Comparison of ENCODE assay signal across 1 cellular context in genomic region chr22:50293441-50294318, GRCh38.
TF ChIP-seq lines count a peak whose summit lies in the region.

No MANE protein-coding gene starts in this region.

TF ChIP-seq in HepG2, 621 proteins besides CTCF, POLR2A, EP300 and RAD21 (continued from another document and continues in another):
- TF ChIP-seq, protein P1, sequence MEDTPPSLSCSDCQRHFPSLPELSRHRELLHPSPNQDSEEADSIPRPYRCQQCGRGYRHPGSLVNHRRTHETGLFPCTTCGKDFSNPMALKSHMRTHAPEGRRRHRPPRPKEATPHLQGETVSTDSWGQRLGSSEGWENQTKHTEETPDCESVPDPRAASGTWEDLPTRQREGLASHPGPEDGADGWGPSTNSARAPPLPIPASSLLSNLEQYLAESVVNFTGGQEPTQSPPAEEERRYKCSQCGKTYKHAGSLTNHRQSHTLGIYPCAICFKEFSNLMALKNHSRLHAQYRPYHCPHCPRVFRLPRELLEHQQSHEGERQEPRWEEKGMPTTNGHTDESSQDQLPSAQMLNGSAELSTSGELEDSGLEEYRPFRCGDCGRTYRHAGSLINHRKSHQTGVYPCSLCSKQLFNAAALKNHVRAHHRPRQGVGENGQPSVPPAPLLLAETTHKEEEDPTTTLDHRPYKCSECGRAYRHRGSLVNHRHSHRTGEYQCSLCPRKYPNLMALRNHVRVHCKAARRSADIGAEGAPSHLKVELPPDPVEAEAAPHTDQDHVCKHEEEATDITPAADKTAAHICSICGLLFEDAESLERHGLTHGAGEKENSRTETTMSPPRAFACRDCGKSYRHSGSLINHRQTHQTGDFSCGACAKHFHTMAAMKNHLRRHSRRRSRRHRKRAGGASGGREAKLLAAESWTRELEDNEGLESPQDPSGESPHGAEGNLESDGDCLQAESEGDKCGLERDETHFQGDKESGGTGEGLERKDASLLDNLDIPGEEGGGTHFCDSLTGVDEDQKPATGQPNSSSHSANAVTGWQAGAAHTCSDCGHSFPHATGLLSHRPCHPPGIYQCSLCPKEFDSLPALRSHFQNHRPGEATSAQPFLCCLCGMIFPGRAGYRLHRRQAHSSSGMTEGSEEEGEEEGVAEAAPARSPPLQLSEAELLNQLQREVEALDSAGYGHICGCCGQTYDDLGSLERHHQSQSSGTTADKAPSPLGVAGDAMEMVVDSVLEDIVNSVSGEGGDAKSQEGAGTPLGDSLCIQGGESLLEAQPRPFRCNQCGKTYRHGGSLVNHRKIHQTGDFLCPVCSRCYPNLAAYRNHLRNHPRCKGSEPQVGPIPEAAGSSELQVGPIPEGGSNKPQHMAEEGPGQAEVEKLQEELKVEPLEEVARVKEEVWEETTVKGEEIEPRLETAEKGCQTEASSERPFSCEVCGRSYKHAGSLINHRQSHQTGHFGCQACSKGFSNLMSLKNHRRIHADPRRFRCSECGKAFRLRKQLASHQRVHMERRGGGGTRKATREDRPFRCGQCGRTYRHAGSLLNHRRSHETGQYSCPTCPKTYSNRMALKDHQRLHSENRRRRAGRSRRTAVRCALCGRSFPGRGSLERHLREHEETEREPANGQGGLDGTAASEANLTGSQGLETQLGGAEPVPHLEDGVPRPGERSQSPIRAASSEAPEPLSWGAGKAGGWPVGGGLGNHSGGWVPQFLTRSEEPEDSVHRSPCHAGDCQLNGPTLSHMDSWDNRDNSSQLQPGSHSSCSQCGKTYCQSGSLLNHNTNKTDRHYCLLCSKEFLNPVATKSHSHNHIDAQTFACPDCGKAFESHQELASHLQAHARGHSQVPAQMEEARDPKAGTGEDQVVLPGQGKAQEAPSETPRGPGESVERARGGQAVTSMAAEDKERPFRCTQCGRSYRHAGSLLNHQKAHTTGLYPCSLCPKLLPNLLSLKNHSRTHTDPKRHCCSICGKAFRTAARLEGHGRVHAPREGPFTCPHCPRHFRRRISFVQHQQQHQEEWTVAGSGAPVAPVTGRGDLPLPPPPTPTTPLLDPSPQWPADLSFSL (CRISPR knock-in tag; IDR thresholded peaks at IDR 0.05): peak; percentile 47; the same call in 1 of the 2 replicates
- TF ChIP-seq RFXANK (CRISPR knock-in tag; IDR thresholded peaks at IDR 0.05) (peak; percentile 40; the same call in 1 of the 2 replicates), XRCC5 (optimal IDR thresholded peaks at IDR 0.05; ENCODE audit: low read length) (peak; percentile 73), ZFY (CRISPR knock-in tag; IDR thresholded peaks at IDR 0.05) (peak; percentile 94), RARA (CRISPR knock-in tag; IDR thresholded peaks at IDR 0.05) (peak; percentile 84), YEATS2 (CRISPR knock-in tag; IDR thresholded peaks at IDR 0.05; ENCODE audit: borderline replicate concordance) (peak; percentile 67; the same call in 1 of the 2 replicates), ZNF138 (CRISPR knock-in tag; IDR thresholded peaks at IDR 0.05; ENCODE audit: low read depth) (no peak), ARNTL (CRISPR knock-in tag; IDR thresholded peaks at IDR 0.05) (0 out of 2 replicates have a peak, but pooled peaks have one; percentile 32), NPAS2 (CRISPR knock-in tag; IDR thresholded peaks at IDR 0.05; ENCODE audit: borderline replicate concordance) (no peak), ZFP90 (CRISPR knock-in tag; IDR thresholded peaks at IDR 0.05; ENCODE audit: borderline replicate concordance) (peak; percentile 91; the same call in 1 of the 2 replicates), ZNF263 (CRISPR knock-in tag; IDR thresholded peaks at IDR 0.05) (no peak), MZF1 (CRISPR knock-in tag; IDR thresholded peaks at IDR 0.05; ENCODE audit: borderline replicate concordance) (no peak), FLYWCH1 (CRISPR knock-in tag; IDR thresholded peaks at IDR 0.05) (peak; percentile 69; the same call in 1 of the 2 replicates), ATF1 (CRISPR knock-in tag; IDR thresholded peaks at IDR 0.05) (no peak), ZNF546 (CRISPR knock-in tag; conservative IDR thresholded peaks at IDR 0.05) (no peak), ZNF121 (CRISPR knock-in tag; IDR thresholded peaks at IDR 0.05) (peak; percentile 61), PRMT3 (CRISPR knock-in tag; IDR thresholded peaks at IDR 0.05; ENCODE audit: borderline replicate concordance, low read depth) (no peak), ZNF232 (CRISPR knock-in tag; IDR thresholded peaks at IDR 0.05; ENCODE audit: borderline replicate concordance) (0 out of 2 replicates have a peak, but pooled peaks have one; percentile 55), ZNF335 (CRISPR knock-in tag; IDR thresholded peaks at IDR 0.05) (peak; percentile 78; the same call in 1 of the 2 replicates), PCBP2 (optimal IDR thresholded peaks at IDR 0.05; ENCODE audit: low read depth, low read length, poor library complexity, severe bottlenecking) (no peak), ZNF550 (CRISPR knock-in tag; IDR thresholded peaks at IDR 0.05; ENCODE audit: borderline replicate concordance) (no peak), EEA1 (CRISPR knock-in tag; IDR thresholded peaks at IDR 0.05; ENCODE audit: borderline replicate concordance) (no peak), SPEN (CRISPR knock-in tag; IDR thresholded peaks at IDR 0.05; ENCODE audit: low read depth) (peak; percentile 91), ZBTB7B (CRISPR knock-in tag; IDR thresholded peaks at IDR 0.05) (peak; percentile 97), MXI1 (IDR thresholded peaks at IDR 0.05; ENCODE audit: borderline replicate concordance, low read depth, low read length) (peak; percentile 39; the same call in 1 of the 3 replicates), ZNF382 (CRISPR knock-in tag; IDR thresholded peaks at IDR 0.05; ENCODE audit: borderline replicate concordance) (no peak), RELA (CRISPR knock-in tag; IDR thresholded peaks at IDR 0.05) (0 out of 2 replicates have a peak, but pooled peaks have one; percentile 54), NFE2 (CRISPR knock-in tag; IDR thresholded peaks at IDR 0.05) (no peak), CCAR2 (optimal IDR thresholded peaks at IDR 0.05; ENCODE audit: low read depth, low read length) (no peak), TBL1XR1 (IDR thresholded peaks at IDR 0.05; ENCODE audit: borderline replicate concordance, low read length, partially characterized antibody) (no peak), SMYD3 (CRISPR knock-in tag; IDR thresholded peaks at IDR 0.05) (peak; percentile 41; the same call in 1 of the 2 replicates), ZSCAN20 (CRISPR knock-in tag; IDR thresholded peaks at IDR 0.05; ENCODE audit: borderline replicate concordance) (no peak), HMGA1 (CRISPR knock-in tag; conservative IDR thresholded peaks at IDR 0.05) (no peak), RBFOX2 (IDR thresholded peaks at IDR 0.05; ENCODE audit: low read depth, low read length) (peak; percentile 87), ATF3 (CRISPR knock-in tag; IDR thresholded peaks at IDR 0.05) (no peak), AFF4 (CRISPR knock-in tag; IDR thresholded peaks at IDR 0.05) (no peak), ZNF343 (CRISPR knock-in tag; IDR thresholded peaks at IDR 0.05) (0 out of 2 replicates have a peak, but pooled peaks have one; percentile 68), ZBTB44 (CRISPR knock-in tag; IDR thresholded peaks at IDR 0.05) (no peak), ZNF235 (CRISPR knock-in tag; IDR thresholded peaks at IDR 0.05; ENCODE audit: borderline replicate concordance) (no peak), RAD51 (IDR thresholded peaks at IDR 0.05; ENCODE audit: borderline replicate concordance) (no peak), BORCS8-MEF2B (CRISPR knock-in tag; IDR thresholded peaks at IDR 0.05) (peak; percentile 62), DR1 (CRISPR knock-in tag; IDR thresholded peaks at IDR 0.05) (no peak; the same call in 1 of the 2 replicates)
- TF ChIP-seq, protein P2, sequence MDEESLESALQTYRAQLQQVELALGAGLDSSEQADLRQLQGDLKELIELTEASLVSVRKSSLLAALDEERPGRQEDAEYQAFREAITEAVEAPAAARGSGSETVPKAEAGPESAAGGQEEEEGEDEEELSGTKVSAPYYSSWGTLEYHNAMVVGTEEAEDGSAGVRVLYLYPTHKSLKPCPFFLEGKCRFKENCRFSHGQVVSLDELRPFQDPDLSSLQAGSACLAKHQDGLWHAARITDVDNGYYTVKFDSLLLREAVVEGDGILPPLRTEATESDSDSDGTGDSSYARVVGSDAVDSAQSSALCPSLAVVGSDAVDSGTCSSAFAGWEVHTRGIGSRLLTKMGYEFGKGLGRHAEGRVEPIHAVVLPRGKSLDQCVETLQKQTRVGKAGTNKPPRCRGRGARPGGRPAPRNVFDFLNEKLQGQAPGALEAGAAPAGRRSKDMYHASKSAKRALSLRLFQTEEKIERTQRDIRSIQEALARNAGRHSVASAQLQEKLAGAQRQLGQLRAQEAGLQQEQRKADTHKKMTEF (CRISPR knock-in tag; IDR thresholded peaks at IDR 0.05): peak; percentile 88
- TF ChIP-seq, protein P3, sequence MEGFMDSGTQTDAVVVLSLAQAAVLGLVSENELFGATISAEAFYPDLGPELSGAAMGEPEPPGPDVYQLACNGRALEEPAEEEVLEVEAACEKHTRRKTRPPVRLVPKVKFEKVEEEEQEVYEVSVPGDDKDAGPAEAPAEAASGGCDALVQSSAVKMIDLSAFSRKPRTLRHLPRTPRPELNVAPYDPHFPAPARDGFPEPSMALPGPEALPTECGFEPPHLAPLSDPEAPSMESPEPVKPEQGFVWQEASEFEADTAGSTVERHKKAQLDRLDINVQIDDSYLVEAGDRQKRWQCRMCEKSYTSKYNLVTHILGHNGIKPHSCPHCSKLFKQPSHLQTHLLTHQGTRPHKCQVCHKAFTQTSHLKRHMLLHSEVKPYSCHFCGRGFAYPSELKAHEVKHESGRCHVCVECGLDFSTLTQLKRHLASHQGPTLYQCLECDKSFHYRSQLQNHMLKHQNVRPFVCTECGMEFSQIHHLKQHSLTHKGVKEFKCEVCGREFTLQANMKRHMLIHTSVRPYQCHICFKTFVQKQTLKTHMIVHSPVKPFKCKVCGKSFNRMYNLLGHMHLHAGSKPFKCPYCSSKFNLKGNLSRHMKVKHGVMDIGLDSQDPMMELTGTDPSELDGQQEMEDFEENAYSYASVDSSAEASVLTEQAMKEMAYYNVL (CRISPR knock-in tag; IDR thresholded peaks at IDR 0.05; ENCODE audit: borderline replicate concordance): no peak
- TF ChIP-seq, protein P4, sequence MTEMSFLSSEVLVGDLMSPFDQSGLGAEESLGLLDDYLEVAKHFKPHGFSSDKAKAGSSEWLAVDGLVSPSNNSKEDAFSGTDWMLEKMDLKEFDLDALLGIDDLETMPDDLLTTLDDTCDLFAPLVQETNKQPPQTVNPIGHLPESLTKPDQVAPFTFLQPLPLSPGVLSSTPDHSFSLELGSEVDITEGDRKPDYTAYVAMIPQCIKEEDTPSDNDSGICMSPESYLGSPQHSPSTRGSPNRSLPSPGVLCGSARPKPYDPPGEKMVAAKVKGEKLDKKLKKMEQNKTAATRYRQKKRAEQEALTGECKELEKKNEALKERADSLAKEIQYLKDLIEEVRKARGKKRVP (CRISPR knock-in tag; IDR thresholded peaks at IDR 0.05): no peak
- TF ChIP-seq, protein P5, sequence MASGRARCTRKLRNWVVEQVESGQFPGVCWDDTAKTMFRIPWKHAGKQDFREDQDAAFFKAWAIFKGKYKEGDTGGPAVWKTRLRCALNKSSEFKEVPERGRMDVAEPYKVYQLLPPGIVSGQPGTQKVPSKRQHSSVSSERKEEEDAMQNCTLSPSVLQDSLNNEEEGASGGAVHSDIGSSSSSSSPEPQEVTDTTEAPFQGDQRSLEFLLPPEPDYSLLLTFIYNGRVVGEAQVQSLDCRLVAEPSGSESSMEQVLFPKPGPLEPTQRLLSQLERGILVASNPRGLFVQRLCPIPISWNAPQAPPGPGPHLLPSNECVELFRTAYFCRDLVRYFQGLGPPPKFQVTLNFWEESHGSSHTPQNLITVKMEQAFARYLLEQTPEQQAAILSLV (CRISPR knock-in tag; IDR thresholded peaks at IDR 0.05; ENCODE audit: borderline replicate concordance): no peak
